8 cellular contexts compared by ENCODE assay signal in genomic region chr10:122980209-122981065, GRCh38. TPM values are rescaled to one million over a fixed set of nuclear protein-coding genes. Genes with fewer than 3 reads are reported as not detected.
A peak's percentile ranks its signal among the peaks of the same experiment; 100 is the strongest.
DNase-seq lines count a peak whose midpoint lies in the region; ATAC-seq and TF ChIP-seq lines count a peak whose summit lies in the region.

TSS of gene PSTK (plus strand) at chr10:122980401. CDS start at chr10:122980480, 79 bp downstream.

- DNase-seq in NCI-H1105 (lab: John Stamatoyannopoulos, UW) = peak; percentile 76
- DNase-seq in SKM-1 (lab: John Stamatoyannopoulos, UW; ENCODE audit: unreplicated experiment) = peak; percentile 42
- DNase-seq in activated naive CD8-positive, alpha-beta T cell treated with anti-CD3 and anti-CD28 coated beads, Interleukin-2, amount 10 ng/mL, durations not matched to agents 7 days and 5 days = peak; percentile 89
- peak; percentile 97 for DNase-seq in Right ventricle myocardium inferior (ENCODE audit: missing footprints)
- peak; percentile 90 to 96 (median 93) for DNase-seq in ovary
- DNase-seq in thyroid gland = peak; percentile 86 to 88

- H3K27ac Mint-ChIP-seq in activated naive CD8-positive, alpha-beta T cell treated with anti-CD3 and anti-CD28 coated beads, Interleukin-2, amount 10 ng/mL, durations not matched to agents 7 days and 5 days = peak within 1 kb of the TSS; percentile 94

- 0 to 2% (median 1%) methylated on average over 46 to 73 of the region's 73 CpGs for WGBS in ovary, 3 donors
- 2 to 9% methylated on average over 10 to 21 of the region's 73 CpGs for WGBS in thyroid gland, 2 donors

- TF ChIP-seq EP300 in ovary (IDR thresholded peaks at IDR 0.05) = no peak

- peak within 1 kb of the TSS; percentile 90 for H3K4me3 Mint-ChIP-seq in activated naive CD8-positive, alpha-beta T cell treated with anti-CD3 and anti-CD28 coated beads, Interleukin-2, amount 10 ng/mL, durations not matched to agents 7 days and 5 days

- H3K9me3 Mint-ChIP-seq in activated naive CD8-positive, alpha-beta T cell treated with anti-CD3 and anti-CD28 coated beads, Interleukin-2, amount 10 ng/mL, durations not matched to agents 7 days and 5 days = no peaks in the 10 kb centered on the region

- no peaks in the 10 kb centered on the region for H3K36me3 Mint-ChIP-seq in activated naive CD8-positive, alpha-beta T cell treated with anti-CD3 and anti-CD28 coated beads, Interleukin-2, amount 10 ng/mL, durations not matched to agents 7 days and 5 days

- no peaks in the 10 kb centered on the region for H3K4me1 ChIP-seq in ovary (ENCODE audit: insufficient read depth)
- peaks cover 4 to 8% of the 10 kb centered on the region in 2 donors for H3K4me1 ChIP-seq in thyroid gland

- H3K27me3 Mint-ChIP-seq in activated naive CD8-positive, alpha-beta T cell treated with anti-CD3 and anti-CD28 coated beads, Interleukin-2, amount 10 ng/mL, durations not matched to agents 7 days and 5 days = peaks cover 15% of the 10 kb centered on the region

- POLR2A ChIA-PET in activated naive CD8-positive, alpha-beta T cell treated with anti-CD3 and anti-CD28 coated beads, Interleukin-2, amount 10 ng/mL, durations not matched to agents 7 days and 5 days (lab: Charles Lee) = interaction anchor here (0.6 to 2.3 kb wide), 4 partner anchors 23 to 1847 kb away, joined by 3 to 22 read pairs (median 6); partner anchors contain the start of genes ACADSB, C10orf88 and IKZF5

- intact Hi-C loops in Right ventricle myocardium inferior (cut with DNase I) (loop anchor here (1.0 kb wide), 2 partner anchors 26 to 28 kb away; partner anchors contain the start of genes C10orf88 and IKZF5), ovary (cut with DNase I) (no loop called here), thyroid gland (cut with DNase I) (loop anchor here (10.0 kb wide), 1 partner anchor 174 kb away; the partner anchor contains the start of gene BUB3)

- H3K27ac ChIP-seq in ovary = peak within 1 kb of the TSS; percentile 90 to 96
- peak within 1 kb of the TSS; percentile 79 to 96 (median 80) for H3K27ac ChIP-seq in thyroid gland

- no peaks in the 10 kb centered on the region for H3K27me3 ChIP-seq in ovary
- no peaks in the 10 kb centered on the region for H3K27me3 ChIP-seq in thyroid gland

- peaks cover 17% of the 10 kb centered on the region for H3K4me1 Mint-ChIP-seq in activated naive CD8-positive, alpha-beta T cell treated with anti-CD3 and anti-CD28 coated beads, Interleukin-2, amount 10 ng/mL, durations not matched to agents 7 days and 5 days

- H3K9me3 ChIP-seq in ovary (no peaks in the 10 kb centered on the region), thyroid gland (no peaks in the 10 kb centered on the region)

- ATAC-seq in HG02678 (IDR thresholded peaks at IDR 0.05; ENCODE audit: unreplicated experiment) (peak; percentile 97), Right ventricle myocardium inferior (peak; percentile 99)
- peak; percentile 98 for ATAC-seq in activated naive CD8-positive, alpha-beta T cell treated with anti-CD3 and anti-CD28 coated beads, Interleukin-2, amount 10 ng/mL, durations not matched to agents 7 days and 5 days (ENCODE audit: low read depth)

- H3K36me3 ChIP-seq in ovary = no peaks in the 10 kb centered on the region
- no peaks in the 10 kb centered on the region for H3K36me3 ChIP-seq in thyroid gland

- H3K4me3 ChIP-seq in ovary = peak within 1 kb of the TSS; percentile 72
- peak within 1 kb of the TSS; percentile 39 to 90 (median 89) for H3K4me3 ChIP-seq in thyroid gland (replicated peaks in 1 of 3)

- peak; percentile 51 for TF ChIP-seq POLR2A in ovary (IDR thresholded peaks at IDR 0.05)
- peak in 1 of 2 donors; percentile 68 for TF ChIP-seq POLR2A in thyroid gland (IDR thresholded peaks at IDR 0.05)

- TF ChIP-seq CTCF in GM12873 (IDR thresholded peaks at IDR 0.05; ENCODE audit: insufficient read depth, low read depth, low read length, missing control alignments) (peak; percentile 98), ovary (IDR thresholded peaks at IDR 0.05) (peak; percentile 84 to 99 (median 98)), thyroid gland (IDR thresholded peaks at IDR 0.05) (peak; percentile 79 to 98 (median 95))

RNA-seq across cellular contexts. Expression of gene PSTK, which starts in this region (rescaled TPM):
- 1 to 10 TPM; 3.5 to 4.5 TPM for total RNA-seq in activated naive CD8-positive, alpha-beta T cell treated with anti-CD3 and anti-CD28 coated beads, Interleukin-2, amount 10 ng/mL, durations not matched to agents 7 days and 5 days
- 1.5 TPM for total RNA-seq in Right ventricle myocardium inferior
- total RNA-seq in ovary = 1 to 10 TPM; 2.1 to 6.1 (median 3.3) TPM
- 1 to 10 TPM; 3.4 to 5.1 TPM for polyA plus RNA-seq in ovary
- total RNA-seq in thyroid gland = 1 to 10 TPM; 3.9 to 6.3 (median 5.2) TPM

Comparison
In these comparisons a context has a peak if more than half of its experiments do, and no peak if none do; other contexts are left out.
1. Peak in every context shown above with its lines: DNase-seq, ATAC-seq, H3K4me3 ChIP-seq and H3K27ac ChIP-seq.
2. DNase-seq: peak in every context shown above with its lines; median percentile 97 in Right ventricle myocardium inferior; 93 in ovary; 89 in activated naive CD8-positive, alpha-beta T cell treated with anti-CD3 and anti-CD28 coated beads, Interleukin-2, amount 10 ng/mL, durations not matched to agents 7 days and 5 days; 87 in thyroid gland; 76 in NCI-H1105; 42 in SKM-1.
3. intact Hi-C loops: an anchor here in Right ventricle myocardium inferior (1.0 kb wide) and thyroid gland (10.0 kb wide); none called in ovary.